In the genomic region with DNA sequence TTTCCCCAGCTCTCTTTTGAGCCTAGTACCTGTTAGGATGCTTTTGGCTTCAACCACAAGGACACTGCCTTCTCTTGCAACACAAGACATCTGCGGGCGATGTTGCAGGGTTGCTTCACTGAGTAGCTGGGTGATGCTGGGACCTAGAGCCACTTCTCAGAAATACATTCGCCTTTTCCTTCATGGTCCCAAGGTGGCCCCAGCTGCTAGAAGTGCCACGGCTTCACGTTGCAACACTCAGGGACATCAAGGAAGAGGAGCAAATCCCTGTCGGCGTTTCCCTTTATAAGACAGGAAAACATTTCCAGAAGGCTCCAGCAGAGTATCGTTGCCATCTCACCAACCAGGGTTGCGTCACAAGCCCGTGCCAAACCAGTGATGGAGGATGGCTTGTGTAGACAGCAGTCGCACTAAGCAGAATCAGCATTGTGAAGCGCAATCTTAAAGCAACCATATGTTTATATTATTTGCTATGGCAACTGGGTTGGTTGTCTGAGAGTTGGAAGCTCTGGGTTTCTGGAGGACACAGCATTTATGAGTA, we compare ENCODE assay signal across 11 cellular contexts.
DNase-seq lines count a peak whose midpoint lies in the region; ATAC-seq and TF ChIP-seq lines count a peak whose summit lies in the region.
"Had no signal": no experiment of that assay in that cellular context is flagged by ENCODE, and none has a peak within 500 bp of the region (broad histone marks: within the 10 kb centered on the region; RNA-seq: fewer than 3 reads in every experiment).

No MANE protein-coding gene starts in this region.

- H3K27ac Mint-ChIP-seq in IgD-negative memory B cell, result peak overlapping the region in 2 of 3 donors; percentile 57 to 64

- H4K20me1 ChIP-seq in DND-41 (ENCODE audit: insufficient read depth, low read length), result peaks cover 19% of the 10 kb centered on the region; the same call in 1 of the 2 replicates

- H3K27me3 ChIP-seq in DND-41 (ENCODE audit: insufficient read depth, low read length, poor library complexity), result no peaks in the 10 kb centered on the region
- no peaks in the 10 kb centered on the region for H3K27me3 ChIP-seq in neutrophil

- no peak overlapping the region for H3K4me3 ChIP-seq in DND-41 (ENCODE audit: low read depth in 1 of 2, low read length in 2 of 2)
- H3K4me3 ChIP-seq in neutrophil (ENCODE audit: low read depth in 1 of 2, low read length in 1 of 2), result peak overlapping the region; percentile 39 to 57
- H3K4me3 ChIP-seq: PC-9 had no signal

- DNase-seq in DND-41, result no peak
- DNase-seq in stimulated activated CD4-positive, alpha-beta T cell treated with anti-CD3 and anti-CD28 coated beads, Interleukin-4, amount 100 ng/mL, for 1 hour, result no peak
- DNase-seq in stimulated activated naive CD4-positive, alpha-beta T cell (lab: John Stamatoyannopoulos, UW), result no peak
- DNase-seq in iPS-NIHi11 (ENCODE audit: low spot score), result no peak
- DNase-seq: activated CD4-positive, alpha-beta memory T cell treated with anti-CD3 and anti-CD28 coated beads, Interleukin-2, amount 10 ng/mL, durations not matched to agents 7 days and 5 days; PC-9 had no signal

- TF ChIP-seq CTCF in DND-41 (IDR thresholded peaks at IDR 0.05; ENCODE audit: borderline replicate concordance, extremely low read depth, low read length, poor library complexity, severe bottlenecking) (no peak), neutrophil (IDR thresholded peaks at IDR 0.05) (no peak)

- peak overlapping the region; percentile 2; the same call in 1 of the 2 replicates for H3K9ac ChIP-seq in DND-41 (ENCODE audit: low read depth, low read length)

- H3K4me1 ChIP-seq in DND-41 (ENCODE audit: insufficient read depth, low read length) (peaks cover 51% of the 10 kb centered on the region), neutrophil (ENCODE audit: control insufficient read depth in 1 of 2, insufficient read depth in 1 of 2, low read depth in 1 of 2, low read length in 1 of 2) (peaks cover 62 to 69% of the 10 kb centered on the region in 2 experiments)

- no peak for ATAC-seq in DND-41 (ENCODE audit: insufficient read depth, low read depth)
- ATAC-seq in HG02763 (IDR thresholded peaks at IDR 0.05; ENCODE audit: unreplicated experiment), result no peak

- H3K4me1 Mint-ChIP-seq in IgD-negative memory B cell, result peaks cover 27 to 51% (median 39%) of the 10 kb centered on the region in 3 donors

- no peak overlapping the region for H2AFZ ChIP-seq in DND-41 (ENCODE audit: low read depth, low read length)

- H3K4me2 ChIP-seq in DND-41 (ENCODE audit: insufficient read depth, low read length), result peak overlapping the region; percentile 65

- peak overlapping the region in 2 of 4 donors; percentile 54 to 94 for H3K4me3 Mint-ChIP-seq in IgD-negative memory B cell

- peaks cover 2% of the 10 kb centered on the region for H3K36me3 Mint-ChIP-seq in IgD-negative memory B cell

- H3K9me3 Mint-ChIP-seq in IgD-negative memory B cell, result no peaks in the 10 kb centered on the region
- H3K9me3 Mint-ChIP-seq: activated CD4-positive, alpha-beta memory T cell treated with anti-CD3 and anti-CD28 coated beads, Interleukin-2, amount 10 ng/mL, durations not matched to agents 7 days and 5 days; neural crest cell had no signal

- H3K27ac ChIP-seq in DND-41 (ENCODE audit: low read length) (peak overlapping the region; percentile 69), angular gyrus (ENCODE audit: low read depth, low read length) (peak overlapping the region; percentile 72), neutrophil (peak overlapping the region; percentile 89)

- H3K36me3 ChIP-seq in DND-41 (ENCODE audit: insufficient read depth, low read length) (peaks cover 42% of the 10 kb centered on the region), neutrophil (no peaks in the 10 kb centered on the region)

- H3K27me3 Mint-ChIP-seq in IgD-negative memory B cell, result no peaks in the 10 kb centered on the region
- H3K27me3 Mint-ChIP-seq: activated CD4-positive, alpha-beta memory T cell treated with anti-CD3 and anti-CD28 coated beads, Interleukin-2, amount 10 ng/mL, durations not matched to agents 7 days and 5 days had no signal

- H3K79me2 ChIP-seq in DND-41 (ENCODE audit: insufficient read depth, low read length), result peaks cover 62% of the 10 kb centered on the region

- no peaks in the 10 kb centered on the region for H3K9me3 ChIP-seq in DND-41 (ENCODE audit: insufficient read depth, low read length, severe bottlenecking)
- H3K9me3 ChIP-seq in neutrophil, result no peaks in the 10 kb centered on the region

Comparison
In these comparisons a context has a peak if more than half of its experiments do, and no peak if none do; other contexts are left out.
1. H3K4me3 ChIP-seq: peak in neutrophil (2 of 2); none in DND-41 (0 of 2).
2. Peak in every context shown above with its lines, with median percentiles within 50 percentile points of each other: H3K27ac ChIP-seq.